In genomic region chr11:36600155-36600554, GRCh38 we compare ENCODE assay signal across 17 cellular contexts. TPM values are rescaled to one million over a fixed set of nuclear protein-coding genes. Genes with fewer than 3 reads are reported as not detected.
DNase-seq lines count a peak whose midpoint lies in the region; ATAC-seq and TF ChIP-seq lines count a peak whose summit lies in the region.
"Had no signal": no experiment of that assay in that cellular context is flagged by ENCODE, and none has a peak within 500 bp of the region (broad histone marks: within the 10 kb centered on the region; RNA-seq: fewer than 3 reads in every experiment).

No MANE protein-coding gene starts in this region.

- H3K79me2 ChIP-seq in DND-41 (ENCODE audit: insufficient read depth, low read length) (peaks cover 90% of the 10 kb centered on the region), H9 (ENCODE audit: insufficient read depth, low read length) (no peaks in the 10 kb centered on the region)

- no peak overlapping the region for H4K5ac ChIP-seq in H9 (ENCODE audit: insufficient read length, low read depth, low read length)

- no peak overlapping the region for H2AFZ ChIP-seq in DND-41 (ENCODE audit: low read depth, low read length)
- no peak overlapping the region for H2AFZ ChIP-seq in H9 (ENCODE audit: low read length)
- H2AFZ ChIP-seq: GM23248 had no signal

- peaks cover 28% of the 10 kb centered on the region for H3K36me3 ChIP-seq in DND-41 (ENCODE audit: insufficient read depth, low read length)
- no peaks in the 10 kb centered on the region for H3K36me3 ChIP-seq in aorta (ENCODE audit: control insufficient read depth in 1 of 2, insufficient read depth in 2 of 2, low read length in 1 of 2)
- H3K36me3 ChIP-seq: HAP-1 had no signal

- peaks cover 4% of the 10 kb centered on the region for H3K9me3 ChIP-seq in DND-41 (ENCODE audit: insufficient read depth, low read length, severe bottlenecking)
- no peaks in the 10 kb centered on the region for H3K9me3 ChIP-seq in H9 (ENCODE audit: control insufficient read depth, low read depth, low read length)
- no peaks in the 10 kb centered on the region for H3K9me3 ChIP-seq in aorta (ENCODE audit: control insufficient read depth, low read length)
- H3K9me3 ChIP-seq: HAP-1 had no signal

- H4K8ac ChIP-seq in H9 (replicated peaks; ENCODE audit: insufficient read length, low read depth, low read length), result no peak overlapping the region

- H3K56ac ChIP-seq in H9 (ENCODE audit: insufficient read length, low read depth, low read length), result no peak overlapping the region

- H3K4me3 Mint-ChIP-seq in H9, result no peak overlapping the region
- H3K4me3 Mint-ChIP-seq: CD4-positive, alpha-beta memory T cell had no signal

- no CpG with 5 or more reads among the region's 6 CpGs for WGBS in H9 (ENCODE audit: extremely low coverage, insufficient read length, low lambda C conversion rate)
- 81 to 86% methylated on average over 6 of the region's 6 CpGs for WGBS in aorta, 2 donors

- H3K27me3 ChIP-seq in DND-41 (ENCODE audit: insufficient read depth, low read length, poor library complexity) (no peaks in the 10 kb centered on the region), H9 (ENCODE audit: insufficient read depth, low read length) (no peaks in the 10 kb centered on the region), aorta (ENCODE audit: control insufficient read depth in 1 of 2, insufficient read depth in 2 of 2, low read length in 1 of 2) (no peaks in the 10 kb centered on the region)

- H3K14ac ChIP-seq in H9 (ENCODE audit: insufficient read depth, low read length), result no peak overlapping the region

- H3K27ac ChIP-seq in DND-41 (ENCODE audit: low read length) (peak overlapping the region; percentile 92), H9 (ENCODE audit: insufficient read length, low read depth, low read length) (no peak overlapping the region), aorta (ENCODE audit: low read depth in 1 of 2, low read length in 2 of 2) (no peak overlapping the region)
- H3K27ac ChIP-seq: C4-2B, GM23248 had no signal

- H3K4me1 ChIP-seq in DND-41 (ENCODE audit: insufficient read depth, low read length) (peaks cover 88% of the 10 kb centered on the region), H9 (ENCODE audit: insufficient read depth, low read length) (no peaks in the 10 kb centered on the region), aorta (ENCODE audit: control insufficient read depth in 1 of 2, insufficient read depth in 2 of 2, low read length in 2 of 2) (no peaks in the 10 kb centered on the region)

- H3K23ac ChIP-seq in H9 (ENCODE audit: insufficient read length, low read depth, low read length), result no peak overlapping the region

- H2AK5ac ChIP-seq in H9 (ENCODE audit: insufficient read length, low read length), result no peak overlapping the region

- H3K27ac Mint-ChIP-seq in H9, result no peak overlapping the region
- H3K27ac Mint-ChIP-seq: CD4-positive, alpha-beta memory T cell had no signal

- peaks cover 0 to under 1% of the 10 kb centered on the region in 2 experiments; a peak in 1 of 4 replicates for H3K4me1 Mint-ChIP-seq in H9
- H3K4me1 Mint-ChIP-seq: CD4-positive, alpha-beta memory T cell had no signal

- no peak overlapping the region for H4K91ac ChIP-seq in H9 (ENCODE audit: insufficient read length, low read depth, low read length)

- H2BK120ac ChIP-seq in H9 (ENCODE audit: low read depth, low read length, poor library complexity, severe bottlenecking), result no peak overlapping the region

- no peaks in the 10 kb centered on the region for H3K36me3 Mint-ChIP-seq in H9 (ENCODE audit: insufficient read depth in 1 of 3, low read depth in 3 of 3)
- H3K36me3 Mint-ChIP-seq: CD4-positive, alpha-beta memory T cell had no signal

- H3K9ac ChIP-seq in DND-41 (ENCODE audit: low read depth, low read length) (peak overlapping the region; percentile 81), H9 (ENCODE audit: extremely low read depth, insufficient read length, low read length) (no peak overlapping the region)
- H3K9ac ChIP-seq: GM23248 had no signal

- no peak for DNase-seq in DND-41
- peak; percentile 37 for DNase-seq in H9
- DNase-seq in iPS-NIHi11 (ENCODE audit: low spot score), result peak; percentile 28
- no peak for DNase-seq in aorta
- no peak for DNase-seq in NCI-H69 (lab: John Stamatoyannopoulos, UW)
- DNase-seq: ACHN; CD4-positive, alpha-beta memory T cell; DMS79; EL; GM23248; Kasumi-1; KBM-7 had no signal

- H2BK20ac ChIP-seq in H9 (ENCODE audit: low read depth, low read length, poor library complexity, severe bottlenecking), result no peak overlapping the region

- no peak overlapping the region for H3T11ph ChIP-seq in H9 (ENCODE audit: low read length)

- H3K4me3 ChIP-seq in DND-41 (ENCODE audit: low read depth in 1 of 2, low read length in 2 of 2), result no peak overlapping the region
- H3K4me3 ChIP-seq in aorta (ENCODE audit: low read length in 2 of 2), result no peak overlapping the region
- H3K4me3 ChIP-seq: GM23248, HAP-1 had no signal

- no peaks in the 10 kb centered on the region for H3K79me1 ChIP-seq in H9 (ENCODE audit: insufficient read depth, low read depth, low read length, poor library complexity, severe bottlenecking)

- H3K27me3 Mint-ChIP-seq in H9 (ENCODE audit: low read depth), result no peaks in the 10 kb centered on the region

- no peak overlapping the region for H2BK5ac ChIP-seq in H9 (ENCODE audit: insufficient read length, low read length)

- H3K9me3 Mint-ChIP-seq in H9, result no peaks in the 10 kb centered on the region
- H3K9me3 Mint-ChIP-seq: CD4-positive, alpha-beta memory T cell had no signal

- TF ChIP-seq CTCF in DND-41 (IDR thresholded peaks at IDR 0.05; ENCODE audit: borderline replicate concordance, extremely low read depth, low read length, poor library complexity, severe bottlenecking) (no peak), H9 (conservative IDR thresholded peaks at IDR 0.05) (no peak)

- H4K20me1 ChIP-seq in DND-41 (ENCODE audit: insufficient read depth, low read length) (no peaks in the 10 kb centered on the region), H9 (ENCODE audit: control insufficient read depth, insufficient read depth, insufficient read length) (no peaks in the 10 kb centered on the region)

- no peaks in the 10 kb centered on the region for H3K23me2 ChIP-seq in H9 (ENCODE audit: insufficient read length, low read depth, low read length, poor library complexity, severe bottlenecking)

- no peak overlapping the region for H3K4ac ChIP-seq in H9 (ENCODE audit: low read depth, low read length)

- intact Hi-C loops in aorta (cut with DNase I), result no loop called here

- H2BK15ac ChIP-seq in H9 (ENCODE audit: low read depth, low read length), result no peak overlapping the region

- no peak overlapping the region for H2BK12ac ChIP-seq in H9 (ENCODE audit: insufficient read length, low read depth, low read length)

- no peak overlapping the region for H3K18ac ChIP-seq in H9 (ENCODE audit: insufficient read length, low read depth, low read length)

- ATAC-seq in DND-41 (ENCODE audit: insufficient read depth, low read depth), result no peak
- ATAC-seq in HG03469 (IDR thresholded peaks at IDR 0.05; ENCODE audit: unreplicated experiment), result no peak
- no peak for ATAC-seq in aorta (ENCODE audit: low FRiP score)
- no peak for ATAC-seq in GM19397 (IDR thresholded peaks at IDR 0.05; ENCODE audit: unreplicated experiment)

- peak overlapping the region; percentile 88 for H3K4me2 ChIP-seq in DND-41 (ENCODE audit: insufficient read depth, low read length)
- no peak overlapping the region for H3K4me2 ChIP-seq in H9 (ENCODE audit: insufficient read depth, insufficient read length, low read length)

RNA-seq across cellular contexts. Expression of gene RAG2, which starts 2.1 kb away (rescaled TPM):
- not detected in 2 replicates for total RNA-seq in H9 (2021)
- total RNA-seq in aorta, result not detected
- not detected for polyA plus RNA-seq in aorta
- total RNA-seq: A172; CD4-positive, alpha-beta memory T cell; GM23248 had no signal
- polyA plus RNA-seq: CD4-positive, alpha-beta memory T cell; GM23248 had no signal

RNA-seq across cellular contexts. Expression of gene IFTAP, which starts 5.9 kb away (rescaled TPM):
- total RNA-seq in H9 (2021) (19.9 and 22.4 TPM in 2 replicates), aorta (10 to 100 TPM; 13.5 to 17.2 TPM)
- polyA plus RNA-seq in aorta, result 10 to 100 TPM; 26.7 to 62.1 TPM

RNA-seq across cellular contexts. Expression of gene RAG1, which starts 32.3 kb away (rescaled TPM):
- total RNA-seq in H9 (2021), result 0.50 and 0.70 TPM in 2 replicates
- total RNA-seq in aorta, result under 1 TPM; 0.65 to 0.96 TPM
- under 1 TPM; 0.05 to 0.38 TPM for polyA plus RNA-seq in aorta

Comparison
In these comparisons a context has a peak if more than half of its experiments do, and no peak if none do; other contexts are left out.
1. DNase-seq: peak in H9 (single experiment) and iPS-NIHi11 (single experiment); none in DND-41 (single experiment), aorta (0 of 2) and NCI-H69 (single experiment).